In the genomic region with DNA sequence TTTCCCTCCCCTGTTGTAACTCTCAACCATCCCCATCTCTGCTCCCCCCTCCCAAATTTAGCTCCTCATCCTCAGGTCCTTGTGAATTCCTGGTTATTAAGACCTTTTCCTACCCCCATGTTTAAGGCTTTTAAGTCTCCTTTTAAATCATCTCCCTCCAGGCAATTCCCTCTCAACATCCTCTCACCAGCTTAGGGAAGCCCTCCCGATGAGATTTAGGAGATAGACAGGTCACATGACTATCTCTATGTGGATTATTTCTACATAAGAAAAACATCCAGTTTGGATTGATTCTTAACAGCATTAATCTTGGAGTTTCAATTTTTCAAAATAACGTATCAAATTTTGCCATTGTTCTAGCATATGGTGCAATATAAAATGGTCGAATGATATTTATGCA, we compare ENCODE assay signal across 15 cellular contexts.
"Had no signal": no experiment of that assay in that cellular context is flagged by ENCODE, and none has a peak within 500 bp of the region (broad histone marks: within the 10 kb centered on the region; RNA-seq: fewer than 3 reads in every experiment).

No MANE protein-coding gene starts in this region.

- H3K9me3 ChIP-seq: esophagus muscularis mucosa, right atrium auricular region, tibial nerve had no signal

- H3K27ac Mint-ChIP-seq: activated naive CD8-positive, alpha-beta T cell; neural progenitor cell; stimulated activated effector memory CD8-positive, alpha-beta T cell treated with anti-CD3 and anti-CD28 coated beads, Interleukin-12 subunit alpha, Interleukin-12 subunit beta, amount 100 ng/mL, for 72 hours had no signal

- H3K27ac ChIP-seq: brain microvascular endothelial cell, neural progenitor cell, tibial nerve had no signal

- H3K4me3 ChIP-seq: esophagus muscularis mucosa, neural progenitor cell, right atrium auricular region, tibial nerve had no signal

- H3K36me3 ChIP-seq: brain microvascular endothelial cell, esophagus muscularis mucosa, neural progenitor cell, right atrium auricular region, tibial nerve had no signal

- H3K4me1 ChIP-seq: neural progenitor cell had no signal

- DNase-seq: activated effector memory CD4-positive, alpha-beta T cell treated with Interleukin-2 at 50 U/mL for 16 hours; amygdala; brain microvascular endothelial cell; dermis blood vessel endothelial cell; hypothalamus; left cardiac atrium; mesenchymal stem cell; small intestine had no signal

- H3K27me3 ChIP-seq: brain microvascular endothelial cell, esophagus muscularis mucosa, neural progenitor cell, right atrium auricular region, tibial nerve had no signal

- H3K4me1 Mint-ChIP-seq: stimulated activated effector memory CD8-positive, alpha-beta T cell treated with anti-CD3 and anti-CD28 coated beads, Interleukin-12 subunit alpha, Interleukin-12 subunit beta, amount 100 ng/mL, for 72 hours had no signal

- H3K4me2 ChIP-seq: neural progenitor cell had no signal

- H3K9ac ChIP-seq: neural progenitor cell had no signal

- H3K27me3 Mint-ChIP-seq: activated naive CD8-positive, alpha-beta T cell had no signal

- H3K4me3 Mint-ChIP-seq: activated naive CD8-positive, alpha-beta T cell; neural progenitor cell; stimulated activated effector memory CD8-positive, alpha-beta T cell treated with anti-CD3 and anti-CD28 coated beads, Interleukin-12 subunit alpha, Interleukin-12 subunit beta, amount 100 ng/mL, for 72 hours had no signal

- H3K36me3 Mint-ChIP-seq: activated naive CD8-positive, alpha-beta T cell; neural progenitor cell; stimulated activated effector memory CD8-positive, alpha-beta T cell treated with anti-CD3 and anti-CD28 coated beads, Interleukin-12 subunit alpha, Interleukin-12 subunit beta, amount 100 ng/mL, for 72 hours had no signal

- ATAC-seq: activated CD4-positive, CD25-positive, alpha-beta regulatory T cell treated with anti-CD3 and anti-CD28 coated beads, Interleukin-2, amount 50 U/mL, for 24 hours; stimulated activated effector memory CD8-positive, alpha-beta T cell treated with anti-CD3 and anti-CD28 coated beads, Interleukin-12 subunit alpha, Interleukin-12 subunit beta, amount 100 ng/mL, for 72 hours had no signal

- H3K9me3 Mint-ChIP-seq: neural progenitor cell; stimulated activated effector memory CD8-positive, alpha-beta T cell treated with anti-CD3 and anti-CD28 coated beads, Interleukin-12 subunit alpha, Interleukin-12 subunit beta, amount 100 ng/mL, for 72 hours had no signal

- H2AFZ ChIP-seq: neural progenitor cell had no signal
